Comparison of ENCODE assay signal across 1 cellular context in genomic region chr6:110990835-110991576, GRCh38.
TF ChIP-seq lines count a peak whose summit lies in the region.

No MANE protein-coding gene starts in this region.

TF ChIP-seq in GM23338, 12 proteins besides CTCF, POLR2A, EP300 and RAD21 (continued from another document):
- TF ChIP-seq ZNF462 (CRISPR knock-in tag; IDR thresholded peaks at IDR 0.05) (no peak), JUNB (IDR thresholded peaks at IDR 0.05; ENCODE audit: unreplicated experiment) (no peak), EZH2 (IDR thresholded peaks at IDR 0.05; ENCODE audit: low read depth, unreplicated experiment) (no peak), REST (IDR thresholded peaks at IDR 0.05; ENCODE audit: unreplicated experiment) (no peak), ZNF114 (CRISPR knock-in tag; IDR thresholded peaks at IDR 0.05) (no peak), ZNF331 (CRISPR knock-in tag; IDR thresholded peaks at IDR 0.05; ENCODE audit: low read depth) (no peak), EZH2phosphoT487 (IDR thresholded peaks at IDR 0.05; ENCODE audit: unreplicated experiment) (no peak)
